Comparison of ENCODE assay signal across 8 cellular contexts in genomic region chr6:122399348-122400120, GRCh38. TPM values are rescaled to one million over a fixed set of nuclear protein-coding genes. Genes with fewer than 3 reads are reported as not detected.
A peak's percentile ranks its signal among the peaks of the same experiment; 100 is the strongest.
DNase-seq lines count a peak whose midpoint lies in the region; TF ChIP-seq lines count a peak whose summit lies in the region.

A gene with protein sequence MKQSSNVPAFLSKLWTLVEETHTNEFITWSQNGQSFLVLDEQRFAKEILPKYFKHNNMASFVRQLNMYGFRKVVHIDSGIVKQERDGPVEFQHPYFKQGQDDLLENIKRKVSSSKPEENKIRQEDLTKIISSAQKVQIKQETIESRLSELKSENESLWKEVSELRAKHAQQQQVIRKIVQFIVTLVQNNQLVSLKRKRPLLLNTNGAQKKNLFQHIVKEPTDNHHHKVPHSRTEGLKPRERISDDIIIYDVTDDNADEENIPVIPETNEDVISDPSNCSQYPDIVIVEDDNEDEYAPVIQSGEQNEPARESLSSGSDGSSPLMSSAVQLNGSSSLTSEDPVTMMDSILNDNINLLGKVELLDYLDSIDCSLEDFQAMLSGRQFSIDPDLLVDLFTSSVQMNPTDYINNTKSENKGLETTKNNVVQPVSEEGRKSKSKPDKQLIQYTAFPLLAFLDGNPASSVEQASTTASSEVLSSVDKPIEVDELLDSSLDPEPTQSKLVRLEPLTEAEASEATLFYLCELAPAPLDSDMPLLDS (plus strand): TSS chr6:122399652. CDS start chr6:122399738, 86 bp downstream.

- POLR2A ChIA-PET in HEK293T (lab: Yijun Ruan, JAX) = interaction anchor here (0.6 to 1.5 kb wide), 5 partner anchors 10 to 337 kb away, joined by 3 to 4 read pairs (median 3); no protein-coding TSS in a partner anchor

- peak within 1 kb of the TSS; percentile 97 for H3K4me3 Mint-ChIP-seq in activated naive CD4-positive, alpha-beta T cell treated with anti-CD3 and anti-CD28 coated beads for 36 hours

- in situ Hi-C loops in SK-MEL-5 (cut with HindIII; ENCODE audit: low pct_unique_long_range_greater_than_20kb, low sequenced_read_pairs) = no loop called here

- peak within 1 kb of the TSS; percentile 100 for H3K4me3 ChIP-seq in suprapubic skin

- intact Hi-C loops in activated naive CD4-positive, alpha-beta T cell treated with anti-CD3 and anti-CD28 coated beads for 36 hours (cut with micrococcal nuclease) = loop anchor here (1.0 to 5.0 kb wide), 6 partner anchors 9 to 1065 kb away; partner anchors contain the start of genes SERINC1 and TBC1D32

- H3K4me1 Mint-ChIP-seq in activated naive CD4-positive, alpha-beta T cell treated with anti-CD3 and anti-CD28 coated beads for 36 hours (ENCODE audit: low read depth) = peaks cover 42% of the 10 kb centered on the region

- H3K36me3 ChIP-seq in suprapubic skin = no peaks in the 10 kb centered on the region

- H3K9me3 ChIP-seq in suprapubic skin = no peaks in the 10 kb centered on the region

- no peaks in the 10 kb centered on the region for H3K27me3 Mint-ChIP-seq in activated naive CD4-positive, alpha-beta T cell treated with anti-CD3 and anti-CD28 coated beads for 36 hours (ENCODE audit: low read depth)

- peak within 1 kb of the TSS; percentile 93 for H3K27ac ChIP-seq in suprapubic skin

- CTCF ChIA-PET in HEK293T (lab: Yijun Ruan, JAX) = interaction anchor here (0.6 to 0.7 kb wide), 2 partner anchors 268 to 331 kb away, joined by 3 read pairs; no protein-coding TSS in a partner anchor
- CTCF ChIA-PET in activated naive CD4-positive, alpha-beta T cell treated with anti-CD3 and anti-CD28 coated beads for 36 hours (lab: Charles Lee) = no interaction called here

- H3K4me1 ChIP-seq in suprapubic skin = peaks cover 22% of the 10 kb centered on the region

- H3K9me3 Mint-ChIP-seq in activated naive CD4-positive, alpha-beta T cell treated with anti-CD3 and anti-CD28 coated beads for 36 hours = no peaks in the 10 kb centered on the region

- H3K36me3 Mint-ChIP-seq in activated naive CD4-positive, alpha-beta T cell treated with anti-CD3 and anti-CD28 coated beads for 36 hours (ENCODE audit: low read depth) = peaks cover under 1% of the 10 kb centered on the region

- H3K27ac Mint-ChIP-seq in activated naive CD4-positive, alpha-beta T cell treated with anti-CD3 and anti-CD28 coated beads for 36 hours = peak within 1 kb of the TSS; percentile 95

- H3K27me3 ChIP-seq in suprapubic skin = no peaks in the 10 kb centered on the region

- peak in 1 of 2 donors; percentile 40 for TF ChIP-seq CTCF in suprapubic skin (IDR thresholded peaks at IDR 0.05)

- WGBS in suprapubic skin = under 1% methylated on average over 25 of the region's 82 CpGs

- TF ChIP-seq EP300 in suprapubic skin (IDR thresholded peaks at IDR 0.05) = no peak

- DNase-seq in GM04503 (ENCODE audit: low read depth) (peak; percentile 92), HEK293T (ENCODE audit: extremely low spot score) (peak; percentile 96), MV-4-11 (lab: John Stamatoyannopoulos, UW) (peak; percentile 97), SK-MEL-5 (ENCODE audit: low read depth, low spot score) (peak; percentile 96), germinal center (ENCODE audit: low spot score) (peak; percentile 96), nucleus accumbens (lab: John Stamatoyannopoulos, UW) (peak; percentile 68 to 99 (median 97)), suprapubic skin (ENCODE audit: low spot score in 2 of 2) (peak; percentile 98)
- peak; percentile 97 for DNase-seq in activated naive CD4-positive, alpha-beta T cell treated with anti-CD3 and anti-CD28 coated beads for 36 hours

- peak in 1 of 2 donors; percentile 6 for TF ChIP-seq POLR2A in suprapubic skin (IDR thresholded peaks at IDR 0.05)

TF ChIP-seq in HEK293T, 16 proteins besides CTCF, POLR2A, EP300 and RAD21:
- TF ChIP-seq FOXK2 (IDR thresholded peaks at IDR 0.05) (no peak), ZNF384 (IDR thresholded peaks at IDR 0.05) (no peak), BHLHE40 (IDR thresholded peaks at IDR 0.05; ENCODE audit: borderline replicate concordance) (no peak), CTBP1 (IDR thresholded peaks at IDR 0.05; ENCODE audit: borderline replicate concordance) (no peak), L3MBTL2 (conservative IDR thresholded peaks at IDR 0.05) (peak; percentile 67), FOXA1 (IDR thresholded peaks at IDR 0.05) (no peak), ELF4 (IDR thresholded peaks at IDR 0.05) (no peak), FOXM1 (IDR thresholded peaks at IDR 0.05; ENCODE audit: borderline replicate concordance) (no peak), LEF1 (IDR thresholded peaks at IDR 0.05; ENCODE audit: borderline replicate concordance) (no peak), HDGF (IDR thresholded peaks at IDR 0.05; ENCODE audit: borderline replicate concordance) (no peak)
- TF ChIP-seq, protein P1, sequence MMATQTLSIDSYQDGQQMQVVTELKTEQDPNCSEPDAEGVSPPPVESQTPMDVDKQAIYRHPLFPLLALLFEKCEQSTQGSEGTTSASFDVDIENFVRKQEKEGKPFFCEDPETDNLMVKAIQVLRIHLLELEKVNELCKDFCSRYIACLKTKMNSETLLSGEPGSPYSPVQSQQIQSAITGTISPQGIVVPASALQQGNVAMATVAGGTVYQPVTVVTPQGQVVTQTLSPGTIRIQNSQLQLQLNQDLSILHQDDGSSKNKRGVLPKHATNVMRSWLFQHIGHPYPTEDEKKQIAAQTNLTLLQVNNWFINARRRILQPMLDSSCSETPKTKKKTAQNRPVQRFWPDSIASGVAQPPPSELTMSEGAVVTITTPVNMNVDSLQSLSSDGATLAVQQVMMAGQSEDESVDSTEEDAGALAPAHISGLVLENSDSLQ (IDR thresholded peaks at IDR 0.05) = peak; percentile 85

RNA-seq across cellular contexts. Expression of the gene that starts here (rescaled TPM):
- total RNA-seq in SK-MEL-5 (2014; rRNA removed; shearing (Covaris generic)) = 16.2 and 20.4 TPM in 2 replicates
- polyA plus RNA-seq in SK-MEL-5 (2015; cell fraction: cytosol; rRNA removed) = 10.2 and 10.4 TPM in 2 replicates
- polyA plus RNA-seq in SK-MEL-5 (2015; cell fraction: nucleus; rRNA removed) = 31.4 and 45.1 TPM in 2 replicates
- 10 to 100 TPM; 22.0 to 27.0 TPM for total RNA-seq in activated naive CD4-positive, alpha-beta T cell treated with anti-CD3 and anti-CD28 coated beads for 36 hours
- total RNA-seq in suprapubic skin = 10 to 100 TPM; 12.4 to 37.2 (median 21.4) TPM

Comparison
In these comparisons a context has a peak if more than half of its experiments do, and no peak if none do; other contexts are left out.
1. Peak in every context shown above with its lines: DNase-seq, H3K4me3 ChIP-seq and H3K27ac ChIP-seq.